9 cellular contexts compared by ENCODE assay signal in the genomic region with DNA sequence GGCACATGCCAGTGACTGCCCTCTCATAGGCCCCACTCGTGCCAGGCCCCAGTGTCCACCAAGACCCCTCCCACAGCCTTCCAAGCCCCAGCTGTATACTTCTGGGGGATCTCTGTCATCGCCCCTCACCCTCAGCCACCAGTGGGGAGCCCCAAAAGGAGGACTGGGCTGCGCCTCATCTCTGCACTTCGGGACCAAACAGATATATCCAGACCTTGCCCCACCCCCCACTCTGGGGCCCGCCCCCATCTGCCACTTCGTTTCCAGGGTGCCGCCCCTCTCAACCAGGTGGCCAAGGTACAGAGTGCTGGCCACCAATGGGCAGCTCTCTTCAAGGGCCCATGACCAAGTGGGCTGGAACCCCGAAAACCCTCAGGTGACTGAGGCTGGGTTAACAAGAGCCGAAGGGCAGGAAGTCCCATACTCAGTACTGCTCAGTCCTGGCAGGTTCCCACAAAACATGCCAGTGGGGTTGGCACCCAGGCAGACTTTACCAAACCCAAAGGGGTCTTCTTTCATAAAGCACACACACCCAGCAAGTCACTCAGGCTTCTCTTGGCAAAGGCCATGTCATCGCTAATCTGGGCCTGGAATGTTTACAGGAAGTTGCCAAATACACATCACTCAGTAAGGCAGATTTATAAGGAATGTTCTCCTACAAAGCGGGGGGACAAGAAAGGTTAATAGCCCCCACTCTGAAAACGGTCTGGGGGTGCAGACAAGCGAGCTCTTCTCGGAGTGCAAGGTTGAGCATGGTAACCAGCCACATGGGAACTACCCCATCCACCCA. TPM values are rescaled to one million over a fixed set of nuclear protein-coding genes. Genes with fewer than 3 reads are reported as not detected.
A peak's percentile ranks its signal among the peaks of the same experiment; 100 is the strongest.
DNase-seq lines count a peak whose midpoint lies in the region; ATAC-seq and TF ChIP-seq lines count a peak whose summit lies in the region.
"Had no signal": no experiment of that assay in that cellular context is flagged by ENCODE, and none has a peak within 500 bp of the region (broad histone marks: within the 10 kb centered on the region; RNA-seq: fewer than 3 reads in every experiment).

No MANE protein-coding gene starts in this region.

- WGBS in mammary epithelial cell (ENCODE audit: low coverage, missing lambda C conversion rate) = 73% methylated on average over 9 of the region's 14 CpGs

- H3K4me1 Mint-ChIP-seq in CD4-positive, CD25-positive, alpha-beta regulatory T cell = peaks cover 9 to 76% (median 54%) of the 10 kb centered on the region in 4 donors
- peaks cover 66 to 75% of the 10 kb centered on the region in 2 donors for H3K4me1 Mint-ChIP-seq in natural killer cell

- BruUV-seq in mammary epithelial cell (replicated peaks; lab: Mats Ljungman, UMichigan) = no TSS peak

- intact Hi-C loops in mammary epithelial cell (cut with micrococcal nuclease) (no loop called here), natural killer cell (cut with micrococcal nuclease) (loop anchor here (1.0 to 2.0 kb wide), 6 partner anchors 55 to 172 kb away; a partner anchor contains a TSS)

- DNase-seq in CD4-positive, CD25-positive, alpha-beta regulatory T cell = peak; percentile 31 to 58 (median 35)
- DNase-seq in mammary epithelial cell = no peak
- no peak for DNase-seq in natural killer cell
- DNase-seq in nucleus accumbens (lab: John Stamatoyannopoulos, UW) = no peak
- no peak for DNase-seq in NCI-H146 (lab: John Stamatoyannopoulos, UW)
- no peak for DNase-seq in NCI-H1930 (lab: John Stamatoyannopoulos, UW)

- peak overlapping the region; percentile 98 to 99 (median 98) for H3K27ac Mint-ChIP-seq in CD4-positive, CD25-positive, alpha-beta regulatory T cell
- H3K27ac Mint-ChIP-seq in natural killer cell = peak overlapping the region; percentile 96 to 100

- in situ Hi-C loops in mammary epithelial cell (cut with MboI; ENCODE audit: low sequenced_read_pairs in 2 of 2) = no loop called here

- no peak for ATAC-seq in CD4-positive, CD25-positive, alpha-beta regulatory T cell (ENCODE audit: low read depth in 2 of 2)
- no peak for ATAC-seq in natural killer cell
- no peak for ATAC-seq in HG02623 (IDR thresholded peaks at IDR 0.05; ENCODE audit: unreplicated experiment)

- no peaks in the 10 kb centered on the region for H3K9me3 Mint-ChIP-seq in CD4-positive, CD25-positive, alpha-beta regulatory T cell
- H3K9me3 Mint-ChIP-seq in natural killer cell = no peaks in the 10 kb centered on the region

- peak overlapping the region; percentile 83 to 88 (median 87) for H3K4me3 Mint-ChIP-seq in CD4-positive, CD25-positive, alpha-beta regulatory T cell
- H3K4me3 Mint-ChIP-seq in natural killer cell = peak overlapping the region; percentile 98

- no peaks in the 10 kb centered on the region for H3K36me3 ChIP-seq in CD4-positive, CD25-positive, alpha-beta regulatory T cell (ENCODE audit: control insufficient read depth, insufficient read depth, low read length)
- H3K36me3 ChIP-seq in OCI-LY3 (replicated peaks; ENCODE audit: low read depth, low read length) (no peaks in the 10 kb centered on the region), mammary epithelial cell (ENCODE audit: insufficient read depth, low read length) (no peaks in the 10 kb centered on the region)

- TF ChIP-seq CTCF in OCI-LY3 (IDR thresholded peaks at IDR 0.05; ENCODE audit: low read depth, low read length) = no peak
- TF ChIP-seq CTCF in mammary epithelial cell (conservative IDR thresholded peaks at IDR 0.05 in 1 of 2, IDR thresholded peaks at IDR 0.05 in 1 of 2; ENCODE audit: extremely low read depth in 1 of 2, insufficient read depth in 1 of 2, low read depth in 1 of 2, low read length in 2 of 2) = no peak
- no peak for TF ChIP-seq CTCF in natural killer cell (IDR thresholded peaks at IDR 0.05)

- H2AFZ ChIP-seq in OCI-LY3 (ENCODE audit: low read depth, low read length) (peak overlapping the region; percentile 54), mammary epithelial cell (ENCODE audit: low read depth, low read length) (peak overlapping the region; percentile 90)

- dilution Hi-C loops in mammary epithelial cell (cut with HindIII; ENCODE audit: low sequenced_read_pairs) = no loop called here

- H3K9ac ChIP-seq in OCI-LY3 (ENCODE audit: low read length) (peak overlapping the region; percentile 64; the same call in 1 of the 2 replicates), mammary epithelial cell (ENCODE audit: insufficient read depth, low read length) (no peak overlapping the region)

- H3K27me3 ChIP-seq in CD4-positive, CD25-positive, alpha-beta regulatory T cell (ENCODE audit: control insufficient read depth, insufficient read depth, low read length) = no peaks in the 10 kb centered on the region
- H3K27me3 ChIP-seq in OCI-LY3 (ENCODE audit: low read depth, low read length) = no peaks in the 10 kb centered on the region
- H3K27me3 ChIP-seq in mammary epithelial cell (ENCODE audit: insufficient read depth, low read length) = peaks cover 28% of the 10 kb centered on the region

- H4K20me1 ChIP-seq in OCI-LY3 (ENCODE audit: insufficient read depth, low read length) (no peaks in the 10 kb centered on the region), mammary epithelial cell (ENCODE audit: insufficient read depth, low read length) (no peaks in the 10 kb centered on the region)

- CTCF ChIA-PET in mammary epithelial cell (lab: Charles Lee; ENCODE audit: low non-redundant PET) = no interaction called here

- H3K79me2 ChIP-seq in OCI-LY3 (ENCODE audit: low read length) (0 out of 2 replicates have a peak, but pooled peaks cover 2% of the 10 kb centered on the region), mammary epithelial cell (ENCODE audit: insufficient read depth, low read length) (no peaks in the 10 kb centered on the region)

- H3K9me3 ChIP-seq in CD4-positive, CD25-positive, alpha-beta regulatory T cell (ENCODE audit: control insufficient read depth in 2 of 2, low read length in 2 of 2) = no peaks in the 10 kb centered on the region
- H3K9me3 ChIP-seq in OCI-LY3 (ENCODE audit: insufficient read depth, low read length) (no peaks in the 10 kb centered on the region), mammary epithelial cell (replicated peaks; ENCODE audit: insufficient read depth, low read length) (no peaks in the 10 kb centered on the region)

- peak overlapping the region; percentile 79 for H3K4me3 ChIP-seq in CD4-positive, CD25-positive, alpha-beta regulatory T cell (ENCODE audit: low read depth, low read length)
- H3K4me3 ChIP-seq in OCI-LY3 (ENCODE audit: low read length) (peak overlapping the region; percentile 79), mammary epithelial cell (replicated peaks in 1 of 3; ENCODE audit: insufficient read depth in 1 of 3, low read depth in 2 of 3, low read length in 3 of 3) (no peak overlapping the region)

- H3K4me2 ChIP-seq in OCI-LY3 (ENCODE audit: low read length) (peak overlapping the region; percentile 95), mammary epithelial cell (ENCODE audit: insufficient read depth, low read depth, low read length) (peak overlapping the region; percentile 74)

- H3K36me3 Mint-ChIP-seq in CD4-positive, CD25-positive, alpha-beta regulatory T cell = no peaks in the 10 kb centered on the region
- no peaks in the 10 kb centered on the region for H3K36me3 Mint-ChIP-seq in natural killer cell

- peaks cover 80% of the 10 kb centered on the region for H3K4me1 ChIP-seq in CD4-positive, CD25-positive, alpha-beta regulatory T cell (ENCODE audit: control insufficient read depth, insufficient read depth, low read length, poor library complexity, severe bottlenecking)
- H3K4me1 ChIP-seq in OCI-LY3 (ENCODE audit: low read length) (peaks cover 31% of the 10 kb centered on the region), mammary epithelial cell (ENCODE audit: insufficient read depth, low read length) (peaks cover 36% of the 10 kb centered on the region)

- peaks cover 15% of the 10 kb centered on the region for H3K27me3 Mint-ChIP-seq in CD4-positive, CD25-positive, alpha-beta regulatory T cell
- H3K27me3 Mint-ChIP-seq in natural killer cell (ENCODE audit: low read depth in 2 of 2) = no peaks in the 10 kb centered on the region

- peak overlapping the region; percentile 93 for H3K27ac ChIP-seq in CD4-positive, CD25-positive, alpha-beta regulatory T cell (ENCODE audit: insufficient read depth, low read length, poor library complexity, severe bottlenecking)
- peak overlapping the region; percentile 74 for H3K27ac ChIP-seq in OCI-LY3 (ENCODE audit: low read length)
- H3K27ac ChIP-seq in mammary epithelial cell (ENCODE audit: insufficient read depth, low read depth, low read length) = no peak overlapping the region

RNA-seq across cellular contexts. Expression of a gene that starts 4.4 kb away (rescaled TPM):
- 86.4 TPM for total RNA-seq in CD4-positive, CD25-positive, alpha-beta regulatory T cell
- polyA plus RNA-seq in CD4-positive, CD25-positive, alpha-beta regulatory T cell = 10 to 100 TPM in 2 of 4 donors, 1 to 10 TPM in 2; 8.5 to 26.0 (median 13.4) TPM
- total RNA-seq in mammary epithelial cell (1 to 10 TPM in 1 of 2 donors, under 1 TPM in 1; 0.83 to 1.1 TPM), natural killer cell (100 to 1,000 TPM in 2 of 3 donors, 10 to 100 TPM in 1; 85.4 to 107 (median 104) TPM)
- 0.95 TPM for polyA plus RNA-seq in mammary epithelial cell
- not detected for polyA minus RNA-seq in mammary epithelial cell

RNA-seq across cellular contexts. Expression of a gene that starts 4.7 kb away (rescaled TPM):
- total RNA-seq in CD4-positive, CD25-positive, alpha-beta regulatory T cell = 0.20 TPM
- not detected for polyA plus RNA-seq in CD4-positive, CD25-positive, alpha-beta regulatory T cell
- not detected for total RNA-seq in mammary epithelial cell
- not detected for polyA plus RNA-seq in mammary epithelial cell
- not detected for polyA minus RNA-seq in mammary epithelial cell
- not detected for total RNA-seq in natural killer cell
- total RNA-seq: NCI-H460 had no signal

RNA-seq across cellular contexts. Expression of a gene that starts 54.9 kb away (rescaled TPM):
- total RNA-seq in CD4-positive, CD25-positive, alpha-beta regulatory T cell = 111 TPM
- 10 to 100 TPM; 72.0 to 94.4 (median 83.0) TPM for polyA plus RNA-seq in CD4-positive, CD25-positive, alpha-beta regulatory T cell
- total RNA-seq in mammary epithelial cell (10 to 100 TPM; 57.3 to 60.2 TPM), natural killer cell (100 to 1,000 TPM; 103 to 130 (median 123) TPM)
- polyA plus RNA-seq in mammary epithelial cell = 68.7 TPM
- polyA minus RNA-seq in mammary epithelial cell = 93.4 TPM

Comparison
In these comparisons a context has a peak if more than half of its experiments do, and no peak if none do; other contexts are left out.
1. DNase-seq: peak in CD4-positive, CD25-positive, alpha-beta regulatory T cell (3 of 3); none in mammary epithelial cell (single experiment), natural killer cell (single experiment), nucleus accumbens (0 of 56), NCI-H146 (single experiment) and NCI-H1930 (0 of 2).
2. H3K4me3 ChIP-seq: peak in CD4-positive, CD25-positive, alpha-beta regulatory T cell (single experiment) and OCI-LY3 (single experiment); none in mammary epithelial cell (0 of 3).
3. RNA of a gene that starts 4.4 kb away (total RNA-seq): 85.4 to 107 TPM in natural killer cell and 86.4 TPM in CD4-positive, CD25-positive, alpha-beta regulatory T cell (single experiment); 0.83 to 1.1 TPM in mammary epithelial cell; every median in the first group is over 10 times any median in the second.